9 cellular contexts compared by ENCODE assay signal in the genomic region with DNA sequence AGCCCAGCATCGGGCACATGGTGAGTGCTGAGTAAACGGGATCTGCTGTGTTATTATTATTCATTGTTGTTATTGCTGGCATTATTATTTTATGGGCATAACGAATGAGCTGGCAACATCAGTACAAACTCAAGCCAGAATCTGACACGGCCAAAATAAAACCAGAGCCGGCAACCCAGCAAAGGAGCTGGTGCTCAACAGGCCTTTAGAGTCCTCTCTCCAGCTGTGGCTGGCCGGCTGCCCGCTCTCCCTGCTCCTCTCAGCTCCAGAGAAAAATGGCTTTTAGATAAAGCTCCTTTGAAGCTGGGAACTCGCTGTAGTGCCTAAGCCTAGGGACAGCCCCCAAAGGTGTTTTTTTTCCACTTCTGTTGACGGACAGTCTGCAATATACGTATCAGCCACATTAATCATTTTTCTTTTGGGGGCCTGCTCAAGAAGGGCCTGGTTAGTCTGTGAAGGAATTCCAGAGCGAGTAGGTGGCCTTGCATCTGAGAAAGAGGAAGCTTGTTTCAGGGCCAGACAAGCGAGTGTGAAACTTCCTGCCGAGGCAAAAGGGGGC.
DNase-seq lines count a peak whose midpoint lies in the region; ATAC-seq and TF ChIP-seq lines count a peak whose summit lies in the region.
"Had no signal": no experiment of that assay in that cellular context is flagged by ENCODE, and none has a peak within 500 bp of the region (broad histone marks: within the 10 kb centered on the region; RNA-seq: fewer than 3 reads in every experiment).

No MANE protein-coding gene starts in this region.

- no peaks in the 10 kb centered on the region for H3K36me3 ChIP-seq in testis (ENCODE audit: low read depth, missing control alignments)

- TF ChIP-seq POLR2A in testis (IDR thresholded peaks at IDR 0.05): no peak

- no peak overlapping the region for H3K4me3 Mint-ChIP-seq in activated CD4-positive, alpha-beta T cell treated with anti-CD3 and anti-CD28 coated beads, Interleukin-2, amount 10 ng/mL, durations not matched to agents 24 days and 14 days
- H3K4me3 Mint-ChIP-seq: stimulated activated naive CD8-positive, alpha-beta T cell treated with anti-CD3 and anti-CD28 coated beads, Interleukin-15, Interleukin-2, amounts not matched to agents 100 ng/mL and 50 ng/mL, for 24 hours had no signal

- H3K27ac ChIP-seq in testis: peak overlapping the region; percentile 59 to 68

- peak; percentile 58 for ATAC-seq in HG03354 (IDR thresholded peaks at IDR 0.05; ENCODE audit: poor library complexity, severe bottlenecking, unreplicated experiment)

- WGBS in testis, 2 donors: 11 to 15% methylated on average over 13 of the region's 13 CpGs

- DNase-seq in amniotic epithelial cell (ENCODE audit: low read depth) (peak; percentile 58), kidney tubule cell (ENCODE audit: low spot score) (peak; percentile 44), testis (peak; percentile 78), HUDEP-2 (lab: John Stamatoyannopoulos, UW; ENCODE audit: unreplicated experiment in 76 of 76) (no peak), OCI-M2 (lab: John Stamatoyannopoulos, UW; ENCODE audit: unreplicated experiment) (no peak), NK-92 (lab: John Stamatoyannopoulos, UW; ENCODE audit: unreplicated experiment) (no peak)
- no peak for DNase-seq in activated CD4-positive, alpha-beta T cell treated with anti-CD3 and anti-CD28 coated beads, Interleukin-2, amount 10 ng/mL, durations not matched to agents 24 days and 14 days

- H3K27ac Mint-ChIP-seq in activated CD4-positive, alpha-beta T cell treated with anti-CD3 and anti-CD28 coated beads, Interleukin-2, amount 10 ng/mL, durations not matched to agents 24 days and 14 days: no peak overlapping the region
- H3K27ac Mint-ChIP-seq: stimulated activated naive CD8-positive, alpha-beta T cell treated with anti-CD3 and anti-CD28 coated beads, Interleukin-15, Interleukin-2, amounts not matched to agents 100 ng/mL and 50 ng/mL, for 24 hours had no signal

- peaks cover 6% of the 10 kb centered on the region for H3K9me3 Mint-ChIP-seq in activated CD4-positive, alpha-beta T cell treated with anti-CD3 and anti-CD28 coated beads, Interleukin-2, amount 10 ng/mL, durations not matched to agents 24 days and 14 days
- H3K9me3 Mint-ChIP-seq: stimulated activated naive CD8-positive, alpha-beta T cell treated with anti-CD3 and anti-CD28 coated beads, Interleukin-15, Interleukin-2, amounts not matched to agents 100 ng/mL and 50 ng/mL, for 24 hours had no signal

- no peaks in the 10 kb centered on the region for H3K27me3 ChIP-seq in testis

- H3K27me3 Mint-ChIP-seq in activated CD4-positive, alpha-beta T cell treated with anti-CD3 and anti-CD28 coated beads, Interleukin-2, amount 10 ng/mL, durations not matched to agents 24 days and 14 days: peaks cover 2% of the 10 kb centered on the region
- H3K27me3 Mint-ChIP-seq: stimulated activated naive CD8-positive, alpha-beta T cell treated with anti-CD3 and anti-CD28 coated beads, Interleukin-15, Interleukin-2, amounts not matched to agents 100 ng/mL and 50 ng/mL, for 24 hours had no signal

- H3K4me1 Mint-ChIP-seq in activated CD4-positive, alpha-beta T cell treated with anti-CD3 and anti-CD28 coated beads, Interleukin-2, amount 10 ng/mL, durations not matched to agents 24 days and 14 days: peaks cover under 1% of the 10 kb centered on the region

- intact Hi-C loops in testis (cut with DNase I; ENCODE audit: low total_unique reads): no loop called here
- intact Hi-C loops in activated CD4-positive, alpha-beta T cell treated with anti-CD3 and anti-CD28 coated beads, Interleukin-2, amount 10 ng/mL, durations not matched to agents 24 days and 14 days (cut with micrococcal nuclease): no loop called here

- H3K36me3 Mint-ChIP-seq in activated CD4-positive, alpha-beta T cell treated with anti-CD3 and anti-CD28 coated beads, Interleukin-2, amount 10 ng/mL, durations not matched to agents 24 days and 14 days (ENCODE audit: low read depth): no peaks in the 10 kb centered on the region

- H3K4me1 ChIP-seq in testis: peaks cover 11% of the 10 kb centered on the region

- no peak for TF ChIP-seq CTCF in testis (IDR thresholded peaks at IDR 0.05)

- peak overlapping the region in 1 of 2 donors; percentile 49 for H3K4me3 ChIP-seq in testis

- H3K9me3 ChIP-seq in testis: no peaks in the 10 kb centered on the region

Comparison
In these comparisons a context has a peak if more than half of its experiments do, and no peak if none do; other contexts are left out.
1. DNase-seq: peak in amniotic epithelial cell (single experiment), kidney tubule cell (single experiment) and testis (single experiment); none in HUDEP-2 (0 of 76), activated CD4-positive, alpha-beta T cell treated with anti-CD3 and anti-CD28 coated beads, Interleukin-2, amount 10 ng/mL, durations not matched to agents 24 days and 14 days (single experiment), OCI-M2 (single experiment) and NK-92 (single experiment).